ENCODE assay signal across 12 cellular contexts in the genomic region with DNA sequence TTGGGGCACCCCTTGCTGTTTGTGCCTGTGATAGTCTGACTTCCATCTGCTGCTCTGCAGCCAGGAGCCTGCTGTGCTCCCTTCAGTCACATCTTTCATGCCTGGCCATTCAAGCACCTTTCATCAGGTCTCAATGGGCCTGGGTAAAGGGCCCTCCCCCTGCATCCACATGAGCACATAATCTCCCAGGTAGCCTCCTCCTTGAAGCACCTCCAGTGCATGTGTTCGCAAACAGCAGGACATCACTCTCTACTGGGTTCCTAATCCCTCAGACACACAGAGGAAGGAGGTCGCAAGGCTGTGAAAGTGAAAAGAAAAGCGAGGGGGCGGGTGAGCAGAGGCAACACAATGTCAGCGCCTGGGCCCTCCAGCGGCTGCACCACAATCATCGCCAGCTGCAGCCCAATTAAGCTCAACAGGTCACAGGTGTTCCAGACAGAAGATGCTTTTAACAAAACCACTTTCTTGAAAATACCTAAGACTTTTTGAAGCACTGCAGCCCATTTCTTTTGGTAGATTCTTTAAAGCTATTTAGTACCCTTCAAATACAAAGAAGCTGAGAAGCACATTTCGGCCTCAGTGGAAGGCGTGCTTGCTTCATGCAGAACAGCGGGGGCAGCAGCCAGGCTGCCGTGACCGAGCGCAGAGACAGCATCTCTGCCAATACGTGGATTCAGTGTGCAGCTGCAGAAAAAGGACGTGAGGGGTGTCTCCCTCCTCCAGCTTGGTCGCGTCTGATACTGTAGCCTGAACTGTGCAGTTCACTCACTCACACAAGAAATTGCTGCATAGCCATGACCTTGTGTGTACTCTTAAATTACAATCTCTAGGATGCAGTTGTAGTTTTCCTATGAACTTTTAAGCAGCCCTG.
A peak's percentile ranks its signal among the peaks of the same experiment; 100 is the strongest.
DNase-seq lines count a peak whose midpoint lies in the region; ATAC-seq and TF ChIP-seq lines count a peak whose summit lies in the region.
"Had no signal": no experiment of that assay in that cellular context is flagged by ENCODE, and none has a peak within 500 bp of the region (broad histone marks: within the 10 kb centered on the region; RNA-seq: fewer than 3 reads in every experiment).

No MANE protein-coding gene starts in this region.

- DNase-seq in NCI-H524 (lab: John Stamatoyannopoulos, UW) (peak; percentile 76 to 87), immature natural killer cell (peak; percentile 25 to 26 (median 25)), MV-4-11 (lab: John Stamatoyannopoulos, UW) (no peak), GOT3 (lab: John Stamatoyannopoulos, UW) (no peak), CD1c-positive myeloid dendritic cell (ENCODE audit: extremely low spot score) (no peak)
- DNase-seq in CD8-positive, alpha-beta memory T cell: no peak
- DNase-seq: pancreas, trophoblast cell had no signal

- H3K36me3 Mint-ChIP-seq in immature natural killer cell: peaks cover 0 to 7% (median 0%) of the 10 kb centered on the region in 3 donors
- H3K36me3 Mint-ChIP-seq in CD8-positive, alpha-beta memory T cell: peaks cover 2 to 32% (median 27%) of the 10 kb centered on the region in 3 donors

- H3K27me3 ChIP-seq in CD8-positive, alpha-beta memory T cell (ENCODE audit: insufficient read depth, low read length, poor library complexity, severe bottlenecking): no peaks in the 10 kb centered on the region
- H3K27me3 ChIP-seq: pancreas had no signal

- no peaks in the 10 kb centered on the region for H3K9me3 ChIP-seq in CD8-positive, alpha-beta memory T cell (ENCODE audit: low read length)
- H3K9me3 ChIP-seq: pancreas had no signal

- no peak for TF ChIP-seq POLR2A in GM18505 (IDR thresholded peaks at IDR 0.05; ENCODE audit: borderline replicate concordance, extremely low read depth, insufficient read depth, insufficient read length)

- H3K27me3 Mint-ChIP-seq in immature natural killer cell (ENCODE audit: low read depth in 3 of 3): peaks cover 0 to 6% (median 2%) of the 10 kb centered on the region in 3 donors
- no peaks in the 10 kb centered on the region for H3K27me3 Mint-ChIP-seq in CD8-positive, alpha-beta memory T cell
- H3K27me3 Mint-ChIP-seq: IgD-negative memory B cell had no signal

- CTCF ChIA-PET in CD8-positive, alpha-beta memory T cell (lab: Charles Lee): interaction anchor here (1.3 kb wide), 1 partner anchor 13 kb away, joined by 3 read pairs; no protein-coding TSS in a partner anchor

- no peaks in the 10 kb centered on the region for H3K36me3 ChIP-seq in CD8-positive, alpha-beta memory T cell (ENCODE audit: insufficient read depth, low read length)
- H3K36me3 ChIP-seq: pancreas had no signal

- H3K4me1 Mint-ChIP-seq in immature natural killer cell: peaks cover 36 to 39% of the 10 kb centered on the region in 2 donors
- H3K4me1 Mint-ChIP-seq in CD8-positive, alpha-beta memory T cell: peaks cover 11 to 13% (median 11%) of the 10 kb centered on the region in 3 donors

- no peak overlapping the region for H3K27ac ChIP-seq in CD8-positive, alpha-beta memory T cell (ENCODE audit: low read depth, low read length)
- H3K27ac ChIP-seq: epithelial cell of prostate, pancreas had no signal

- POLR2A ChIA-PET in CD8-positive, alpha-beta memory T cell (lab: Charles Lee): no interaction called here

- no peaks in the 10 kb centered on the region for H3K4me1 ChIP-seq in CD8-positive, alpha-beta memory T cell (ENCODE audit: insufficient read depth, low read length)
- H3K4me1 ChIP-seq: pancreas had no signal

- H3K27ac Mint-ChIP-seq in immature natural killer cell: peak overlapping the region in 3 of 6 donors; percentile 25 to 69 (median 66)
- H3K27ac Mint-ChIP-seq in CD8-positive, alpha-beta memory T cell: peak overlapping the region in 3 of 8 donors; percentile 4 to 67 (median 51)

- H3K4me3 Mint-ChIP-seq in immature natural killer cell: peak overlapping the region in 4 of 5 donors; percentile 46 to 72 (median 60)
- H3K4me3 Mint-ChIP-seq in CD8-positive, alpha-beta memory T cell: peak overlapping the region in 1 of 7 donors; percentile 57

- ATAC-seq in GM18505 (IDR thresholded peaks at IDR 0.05; ENCODE audit: unreplicated experiment) (peak; percentile 73), HG02678 (IDR thresholded peaks at IDR 0.05; ENCODE audit: unreplicated experiment) (peak; percentile 88)

- no peak overlapping the region for H3K4me3 ChIP-seq in CD8-positive, alpha-beta memory T cell (ENCODE audit: low read length)
- H3K4me3 ChIP-seq: pancreas had no signal

- no peaks in the 10 kb centered on the region for H3K9me3 Mint-ChIP-seq in immature natural killer cell
- H3K9me3 Mint-ChIP-seq in CD8-positive, alpha-beta memory T cell: no peaks in the 10 kb centered on the region
- H3K9me3 Mint-ChIP-seq: IgD-negative memory B cell had no signal

Comparison
In these comparisons a context has a peak if more than half of its experiments do, and no peak if none do; other contexts are left out.
1. DNase-seq: peak in NCI-H524 (2 of 2) and immature natural killer cell (3 of 3); none in MV-4-11 (single experiment), GOT3 (single experiment), CD8-positive, alpha-beta memory T cell (0 of 5) and CD1c-positive myeloid dendritic cell (single experiment).